ENCODE assay signal across 1 cellular context in the genomic region with DNA sequence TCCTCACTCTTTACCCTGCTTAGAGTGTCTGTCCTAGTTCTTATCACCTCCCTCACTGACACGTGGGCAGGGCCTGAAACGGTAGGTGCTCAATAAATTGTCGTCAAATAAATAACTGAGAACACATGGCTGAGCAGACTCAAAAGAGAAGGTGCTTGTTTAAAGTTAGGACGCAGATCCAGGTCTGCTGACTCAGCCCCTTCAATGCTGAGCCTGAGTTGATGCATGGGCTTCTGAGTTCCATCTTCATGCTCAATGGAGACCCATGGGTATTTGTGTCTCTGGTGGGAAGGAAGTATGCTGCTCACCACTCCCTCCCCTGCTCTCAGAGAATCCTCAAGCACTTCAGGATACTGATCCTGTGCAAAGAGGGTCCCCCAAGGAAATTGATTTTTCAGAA.
TF ChIP-seq lines count a peak whose summit lies in the region.

No MANE protein-coding gene starts in this region.

TF ChIP-seq in IMR-90, 13 proteins besides CTCF, POLR2A, EP300 and RAD21:
- no peak for TF ChIP-seq BHLHE40 (IDR thresholded peaks at IDR 0.05; ENCODE audit: low read depth, low read length)
- peak; percentile 53 for TF ChIP-seq MAFK (IDR thresholded peaks at IDR 0.05; ENCODE audit: low read depth, low read length)
